8 cellular contexts compared by ENCODE assay signal in genomic region chr18:79950440-79951341, GRCh38. TPM values are rescaled to one million over a fixed set of nuclear protein-coding genes. Genes with fewer than 3 reads are reported as not detected.
A peak's percentile ranks its signal among the peaks of the same experiment; 100 is the strongest.
DNase-seq lines count a peak whose midpoint lies in the region; ATAC-seq, FAIRE-seq and TF ChIP-seq lines count a peak whose summit lies in the region.

No MANE protein-coding gene starts in this region.

- peaks cover 36 to 55% of the 10 kb centered on the region in 2 donors for H3K4me1 Mint-ChIP-seq in stimulated activated naive B cell treated with anti-CD40 and anti-IgM and Interleukin-4, amounts not matched to agents 10 μg/mL and 1 μg/mL and 100 μg/mL, for 72 hours

- H3K79me2 ChIP-seq in DND-41 (ENCODE audit: insufficient read depth, low read length) (peaks cover 53% of the 10 kb centered on the region), mammary epithelial cell (ENCODE audit: insufficient read depth, low read length) (peaks cover 57% of the 10 kb centered on the region)

- H4K20me1 ChIP-seq in DND-41 (ENCODE audit: insufficient read depth, low read length) (peaks cover 39% of the 10 kb centered on the region), mammary epithelial cell (ENCODE audit: insufficient read depth, low read length) (peaks cover 3% of the 10 kb centered on the region)

- in situ Hi-C loops in mammary epithelial cell (cut with MboI; ENCODE audit: low sequenced_read_pairs in 2 of 2): no loop called here

- peak overlapping the region; percentile 100 for H3K4me2 ChIP-seq in DND-41 (ENCODE audit: insufficient read depth, low read length)
- H3K4me2 ChIP-seq in mammary epithelial cell (ENCODE audit: insufficient read depth, low read depth, low read length): peak overlapping the region; percentile 69

- peaks cover 38% of the 10 kb centered on the region for H3K4me1 ChIP-seq in DND-41 (ENCODE audit: insufficient read depth, low read length)
- peaks cover 16% of the 10 kb centered on the region for H3K4me1 ChIP-seq in mammary epithelial cell (ENCODE audit: insufficient read depth, low read length)
- H3K4me1 ChIP-seq in kidney (ENCODE audit: control insufficient read depth in 1 of 2, insufficient read depth in 1 of 2, low read depth in 1 of 2, low read length in 2 of 2): peaks cover 29 to 36% of the 10 kb centered on the region in 2 donors

- H3K9ac ChIP-seq in DND-41 (ENCODE audit: low read depth, low read length) (peak overlapping the region; percentile 71), mammary epithelial cell (ENCODE audit: insufficient read depth, low read length) (peak overlapping the region; percentile 33), kidney (ENCODE audit: low read length in 2 of 2) (peak overlapping the region; percentile 82 to 92)

- H3K27ac Mint-ChIP-seq in stimulated activated naive B cell treated with anti-CD40 and anti-IgM and Interleukin-4, amounts not matched to agents 10 μg/mL and 1 μg/mL and 100 μg/mL, for 72 hours: peak overlapping the region; percentile 91

- no peak for FAIRE-seq in kidney (lab: Jason Lieb, UNC)

- dilution Hi-C loops in mammary epithelial cell (cut with HindIII; ENCODE audit: low sequenced_read_pairs): no loop called here

- peak overlapping the region; percentile 88 for H3K4me3 Mint-ChIP-seq in stimulated activated naive B cell treated with anti-CD40 and anti-IgM and Interleukin-4, amounts not matched to agents 10 μg/mL and 1 μg/mL and 100 μg/mL, for 72 hours

- H3K9me3 Mint-ChIP-seq in stimulated activated naive B cell treated with anti-CD40 and anti-IgM and Interleukin-4, amounts not matched to agents 10 μg/mL and 1 μg/mL and 100 μg/mL, for 72 hours: no peaks in the 10 kb centered on the region

- no peak for DNase-seq in DND-41
- peak; percentile 9 for DNase-seq in NCI-H460 (ENCODE audit: extremely low read depth, low read depth)
- peak; percentile 25 for DNase-seq in mammary epithelial cell
- DNase-seq in kidney: peak; percentile 84
- DNase-seq in stimulated activated naive B cell treated with anti-CD40 and anti-IgM and Interleukin-4, amounts not matched to agents 10 μg/mL and 1 μg/mL and 100 μg/mL, for 72 hours: no peak
- no peak for DNase-seq in NOMO-1 treated with DMSO at 0.1 percent for 48 hours (lab: John Stamatoyannopoulos, UW; ENCODE audit: unreplicated experiment)
- no peak for DNase-seq in NCI-H187 treated with DMSO at 0.1 percent for 48 hours (lab: John Stamatoyannopoulos, UW)

- ATAC-seq in DND-41 (ENCODE audit: insufficient read depth, low read depth): peak; percentile 41
- peak; percentile 27 for ATAC-seq in GM21529 (IDR thresholded peaks at IDR 0.05; ENCODE audit: unreplicated experiment)
- ATAC-seq in stimulated activated naive B cell treated with anti-CD40 and anti-IgM and Interleukin-4, amounts not matched to agents 10 μg/mL and 1 μg/mL and 100 μg/mL, for 72 hours (replicated peaks): peak; percentile 32 to 39

- CTCF ChIA-PET in mammary epithelial cell (lab: Charles Lee; ENCODE audit: low non-redundant PET): no interaction called here

- H3K9me3 ChIP-seq in DND-41 (ENCODE audit: insufficient read depth, low read length, severe bottlenecking) (no peaks in the 10 kb centered on the region), mammary epithelial cell (replicated peaks; ENCODE audit: insufficient read depth, low read length) (no peaks in the 10 kb centered on the region), kidney (ENCODE audit: control insufficient read depth in 1 of 2, low read length in 2 of 2) (no peaks in the 10 kb centered on the region)

- intact Hi-C loops in mammary epithelial cell (cut with micrococcal nuclease): loop anchor here (1.0 kb wide), 1 partner anchor 37 kb away; no protein-coding TSS in a partner anchor
- intact Hi-C loops in kidney (cut with DNase I): no loop called here

- WGBS in mammary epithelial cell (ENCODE audit: low coverage, missing lambda C conversion rate): 3% methylated on average over 30 of the region's 82 CpGs

- TF ChIP-seq CTCF in DND-41 (IDR thresholded peaks at IDR 0.05; ENCODE audit: borderline replicate concordance, extremely low read depth, low read length, poor library complexity, severe bottlenecking) (no peak), mammary epithelial cell (conservative IDR thresholded peaks at IDR 0.05 in 1 of 2, IDR thresholded peaks at IDR 0.05 in 1 of 2; ENCODE audit: extremely low read depth in 1 of 2, insufficient read depth in 1 of 2, low read depth in 1 of 2, low read length in 2 of 2) (no peak), kidney (IDR thresholded peaks at IDR 0.05; ENCODE audit: borderline replicate concordance, extremely low read depth, insufficient read depth) (no peak)

- H3K27me3 Mint-ChIP-seq in stimulated activated naive B cell treated with anti-CD40 and anti-IgM and Interleukin-4, amounts not matched to agents 10 μg/mL and 1 μg/mL and 100 μg/mL, for 72 hours: no peaks in the 10 kb centered on the region

- H2AFZ ChIP-seq in DND-41 (ENCODE audit: low read depth, low read length) (peak overlapping the region; percentile 45), mammary epithelial cell (ENCODE audit: low read depth, low read length) (peak overlapping the region; percentile 87)

- peak overlapping the region; percentile 73 for H3K27ac ChIP-seq in DND-41 (ENCODE audit: low read length)
- peak overlapping the region; percentile 4 for H3K27ac ChIP-seq in mammary epithelial cell (ENCODE audit: insufficient read depth, low read depth, low read length)
- peak overlapping the region; percentile 83 to 84 for H3K27ac ChIP-seq in kidney (ENCODE audit: low read depth in 2 of 2, low read length in 2 of 2)

- H3K4me3 ChIP-seq in DND-41 (ENCODE audit: low read depth in 1 of 2, low read length in 2 of 2) (peak overlapping the region; percentile 79 to 96; a peak in 3 of 4 replicates), mammary epithelial cell (replicated peaks in 1 of 3; ENCODE audit: insufficient read depth in 1 of 3, low read depth in 2 of 3, low read length in 3 of 3) (peak overlapping the region; percentile 70 to 76 (median 72)), kidney (ENCODE audit: low read length in 2 of 2) (peak overlapping the region; percentile 83 to 84)

- H3K36me3 ChIP-seq in DND-41 (ENCODE audit: insufficient read depth, low read length) (peaks cover 25% of the 10 kb centered on the region), mammary epithelial cell (ENCODE audit: insufficient read depth, low read length) (peaks cover 4% of the 10 kb centered on the region), kidney (ENCODE audit: control insufficient read depth in 1 of 2, insufficient read depth in 2 of 2, low read length in 2 of 2) (peaks cover 0 to 16% of the 10 kb centered on the region in 2 donors)

- no peaks in the 10 kb centered on the region for H3K27me3 ChIP-seq in DND-41 (ENCODE audit: insufficient read depth, low read length, poor library complexity)
- H3K27me3 ChIP-seq in mammary epithelial cell (ENCODE audit: insufficient read depth, low read length): no peaks in the 10 kb centered on the region

- BruUV-seq in mammary epithelial cell (replicated peaks; lab: Mats Ljungman, UMichigan): no TSS peak

- H3K36me3 Mint-ChIP-seq in stimulated activated naive B cell treated with anti-CD40 and anti-IgM and Interleukin-4, amounts not matched to agents 10 μg/mL and 1 μg/mL and 100 μg/mL, for 72 hours: peaks cover 14 to 19% of the 10 kb centered on the region in 2 donors

RNA-seq across cellular contexts. Expression of gene SLC66A2, which starts 0.8 kb away (rescaled TPM):
- 17.0 and 19.1 TPM in 2 replicates for total RNA-seq in NCI-H460 (2014; rRNA removed; shearing (Covaris generic))
- 33.9 and 36.4 TPM in 2 replicates for polyA plus RNA-seq in NCI-H460 (2014; cell fraction: nucleus; rRNA removed)
- total RNA-seq in mammary epithelial cell (10 to 100 TPM; 40.0 to 42.7 TPM), kidney (45.5 TPM)
- polyA plus RNA-seq in mammary epithelial cell (28.8 TPM), kidney (ENCODE audit: insufficient read depth, low read depth, low replicate concordance) (41.9 TPM)
- 40.9 TPM for polyA minus RNA-seq in mammary epithelial cell

RNA-seq across cellular contexts. Expression of gene HSBP1L1, which starts 13.8 kb away (rescaled TPM):
- total RNA-seq in NCI-H460 (2014; rRNA removed; shearing (Covaris generic)): 35.9 and 38.6 TPM in 2 replicates
- polyA plus RNA-seq in NCI-H460 (2014; cell fraction: nucleus; rRNA removed): 70.8 and 100 TPM in 2 replicates
- total RNA-seq in mammary epithelial cell (10 to 100 TPM; 14.2 to 33.8 TPM), kidney (26.0 TPM)
- polyA plus RNA-seq in mammary epithelial cell (21.0 TPM), kidney (ENCODE audit: insufficient read depth, low read depth, low replicate concordance) (43.6 TPM)
- polyA minus RNA-seq in mammary epithelial cell: 22.9 TPM

RNA-seq across cellular contexts. Expression of gene TXNL4A, which starts 37.7 kb away (rescaled TPM):
- 118 and 127 TPM in 2 replicates for total RNA-seq in NCI-H460 (2014; rRNA removed; shearing (Covaris generic))
- polyA plus RNA-seq in NCI-H460 (2014; cell fraction: nucleus; rRNA removed): 66.7 and 67.0 TPM in 2 replicates
- total RNA-seq in mammary epithelial cell (100 to 1,000 TPM in 1 of 2 donors, 10 to 100 TPM in 1; 32.8 to 100 TPM), kidney (76.7 TPM)
- polyA plus RNA-seq in mammary epithelial cell (102 TPM), kidney (ENCODE audit: insufficient read depth, low read depth, low replicate concordance) (178 TPM)
- polyA minus RNA-seq in mammary epithelial cell: 27.5 TPM

Comparison
In these comparisons a context has a peak if more than half of its experiments do, and no peak if none do; other contexts are left out.
1. DNase-seq: peak in NCI-H460 (single experiment), mammary epithelial cell (single experiment) and kidney (single experiment); none in DND-41 (single experiment), stimulated activated naive B cell treated with anti-CD40 and anti-IgM and Interleukin-4, amounts not matched to agents 10 μg/mL and 1 μg/mL and 100 μg/mL, for 72 hours (single experiment), NOMO-1 treated with DMSO at 0.1 percent for 48 hours (single experiment) and NCI-H187 treated with DMSO at 0.1 percent for 48 hours (single experiment).
2. H3K27ac ChIP-seq: peak in every context shown above with its lines; median percentile 84 in kidney; 73 in DND-41; 4 in mammary epithelial cell.
3. H3K9ac ChIP-seq: peak in every context shown above with its lines; median percentile 87 in kidney; 71 in DND-41; 33 in mammary epithelial cell.
4. Peak in every context shown above with its lines, with median percentiles within 50 percentile points of each other: ATAC-seq and H3K4me3 ChIP-seq.